ENCODE assay signal across 1 cellular context in genomic region chr7:147308539-147308938, GRCh38.
TF ChIP-seq lines count a peak whose summit lies in the region.

No MANE protein-coding gene starts in this region.

TF ChIP-seq in SK-N-SH, 30 proteins besides CTCF, POLR2A, EP300 and RAD21 (continued from another document):
- TF ChIP-seq REST (IDR thresholded peaks at IDR 0.05; ENCODE audit: low read depth, low read length) = peak; percentile 93
- no peak for TF ChIP-seq NFIC (IDR thresholded peaks at IDR 0.05; ENCODE audit: borderline replicate concordance)
- no peak for TF ChIP-seq MXI1 (IDR thresholded peaks at IDR 0.05; ENCODE audit: low read depth, low read length)
